ENCODE assay signal across 1 cellular context in genomic region chr12:104519190-104519857, GRCh38.
TF ChIP-seq lines count a peak whose summit lies in the region.

No MANE protein-coding gene starts in this region.

TF ChIP-seq in GM23338, 12 proteins besides CTCF, POLR2A, EP300 and RAD21 (continued from another document):
- TF ChIP-seq, protein P1, sequence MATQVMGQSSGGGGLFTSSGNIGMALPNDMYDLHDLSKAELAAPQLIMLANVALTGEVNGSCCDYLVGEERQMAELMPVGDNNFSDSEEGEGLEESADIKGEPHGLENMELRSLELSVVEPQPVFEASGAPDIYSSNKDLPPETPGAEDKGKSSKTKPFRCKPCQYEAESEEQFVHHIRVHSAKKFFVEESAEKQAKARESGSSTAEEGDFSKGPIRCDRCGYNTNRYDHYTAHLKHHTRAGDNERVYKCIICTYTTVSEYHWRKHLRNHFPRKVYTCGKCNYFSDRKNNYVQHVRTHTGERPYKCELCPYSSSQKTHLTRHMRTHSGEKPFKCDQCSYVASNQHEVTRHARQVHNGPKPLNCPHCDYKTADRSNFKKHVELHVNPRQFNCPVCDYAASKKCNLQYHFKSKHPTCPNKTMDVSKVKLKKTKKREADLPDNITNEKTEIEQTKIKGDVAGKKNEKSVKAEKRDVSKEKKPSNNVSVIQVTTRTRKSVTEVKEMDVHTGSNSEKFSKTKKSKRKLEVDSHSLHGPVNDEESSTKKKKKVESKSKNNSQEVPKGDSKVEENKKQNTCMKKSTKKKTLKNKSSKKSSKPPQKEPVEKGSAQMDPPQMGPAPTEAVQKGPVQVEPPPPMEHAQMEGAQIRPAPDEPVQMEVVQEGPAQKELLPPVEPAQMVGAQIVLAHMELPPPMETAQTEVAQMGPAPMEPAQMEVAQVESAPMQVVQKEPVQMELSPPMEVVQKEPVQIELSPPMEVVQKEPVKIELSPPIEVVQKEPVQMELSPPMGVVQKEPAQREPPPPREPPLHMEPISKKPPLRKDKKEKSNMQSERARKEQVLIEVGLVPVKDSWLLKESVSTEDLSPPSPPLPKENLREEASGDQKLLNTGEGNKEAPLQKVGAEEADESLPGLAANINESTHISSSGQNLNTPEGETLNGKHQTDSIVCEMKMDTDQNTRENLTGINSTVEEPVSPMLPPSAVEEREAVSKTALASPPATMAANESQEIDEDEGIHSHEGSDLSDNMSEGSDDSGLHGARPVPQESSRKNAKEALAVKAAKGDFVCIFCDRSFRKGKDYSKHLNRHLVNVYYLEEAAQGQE (IDR thresholded peaks at IDR 0.05; ENCODE audit: unreplicated experiment), result no peak
- no peak for TF ChIP-seq POLR2AphosphoS5 (IDR thresholded peaks at IDR 0.05; ENCODE audit: low read depth)
- no peak for TF ChIP-seq ZNF114 (CRISPR knock-in tag; IDR thresholded peaks at IDR 0.05)
